Comparison of ENCODE assay signal across 8 cellular contexts in the genomic region with DNA sequence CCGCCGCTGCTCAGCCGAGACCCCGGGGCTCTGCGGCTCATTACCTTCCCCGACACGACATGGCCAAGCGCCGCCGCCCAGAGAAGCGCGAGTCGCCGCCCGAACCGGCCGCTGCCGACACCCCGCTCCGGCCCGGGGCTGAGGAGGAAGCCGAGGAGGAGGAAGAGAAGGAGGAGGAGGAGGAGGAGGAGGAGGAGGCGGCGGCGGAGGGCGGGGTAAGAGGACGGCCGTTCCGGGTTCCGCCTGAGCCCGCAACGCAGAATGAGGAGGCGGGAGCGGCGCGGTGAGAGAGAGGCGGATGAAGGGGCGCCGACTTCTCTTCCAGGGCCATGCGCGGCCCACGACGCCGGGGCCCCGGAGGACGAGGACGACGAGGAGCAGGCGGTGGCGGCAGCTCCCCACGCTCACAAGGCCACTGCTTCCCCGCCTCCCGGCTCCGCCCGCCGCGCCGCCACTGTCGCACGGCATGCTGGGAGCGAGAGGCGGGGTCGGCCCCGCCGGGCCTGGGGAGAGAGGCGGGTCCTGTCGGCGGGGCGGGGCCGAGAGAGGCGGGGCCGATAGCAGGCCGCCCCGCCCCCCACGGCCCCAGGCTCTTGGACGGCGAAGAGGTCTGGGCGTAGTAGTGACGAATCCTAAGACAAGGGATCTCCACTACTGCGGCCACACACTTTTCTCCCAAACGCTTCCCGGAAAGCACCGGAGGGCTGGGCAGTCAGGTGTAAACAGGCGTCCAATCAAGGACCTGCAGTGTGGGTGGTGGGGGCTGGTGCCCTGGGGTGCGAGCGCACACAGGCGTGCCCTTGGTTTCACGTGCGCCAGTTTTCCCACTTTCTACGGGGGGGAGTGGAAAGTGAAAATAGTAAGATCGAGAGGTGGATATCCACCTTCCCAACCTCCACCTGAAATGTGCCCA.
DNase-seq lines count a peak whose midpoint lies in the region; ATAC-seq and TF ChIP-seq lines count a peak whose summit lies in the region.
"Not testable (repeated sequence)": the region's sequence is repeated elsewhere in the genome, so short reads cannot be mapped to it uniquely, and the experiment has no call there.

No MANE protein-coding gene starts in this region.

- peak; percentile 86 for DNase-seq in Daoy (ENCODE audit: low read depth)
- DNase-seq in H4 (ENCODE audit: low spot score): peak; percentile 93
- DNase-seq in LoVo (ENCODE audit: low spot score): peak; percentile 90
- peak; percentile 79 to 86 for DNase-seq in SHP77 (lab: John Stamatoyannopoulos, UW)
- peak; percentile 86 for DNase-seq in activated gamma-delta T cell (lab: John Stamatoyannopoulos, UW)
- DNase-seq in fibroblast of villous mesenchyme (ENCODE audit: low read depth): peak; percentile 91
- peak; percentile 93 for DNase-seq in nephron progenitor cell
- peak; percentile 92 for DNase-seq in stimulated activated naive CD8-positive, alpha-beta T cell treated with anti-CD3 and anti-CD28 coated beads, Interleukin-15, Interleukin-2, amounts not matched to agents 100 U/mL and 50 U/mL, for 24 hours

- H3K4me3 Mint-ChIP-seq in nephron progenitor cell: peak overlapping the region; percentile 84

- peaks cover 27% of the 10 kb centered on the region for H3K4me1 Mint-ChIP-seq in nephron progenitor cell

- not testable (repeated sequence) for H3K36me3 Mint-ChIP-seq in nephron progenitor cell (ENCODE audit: low read depth)

- H3K27ac Mint-ChIP-seq in nephron progenitor cell: peak overlapping the region; percentile 97

- not testable (repeated sequence) for TF ChIP-seq CTCF in fibroblast of villous mesenchyme (IDR thresholded peaks at IDR 0.05; ENCODE audit: insufficient read depth, low read depth, low read length); nephron progenitor cell (IDR thresholded peaks at IDR 0.05)

- not testable (repeated sequence) for H3K9me3 Mint-ChIP-seq in nephron progenitor cell

- peak overlapping the region; percentile 70 for H3K4me3 ChIP-seq in fibroblast of villous mesenchyme (ENCODE audit: low read depth, low read length)

- peak; percentile 83 for ATAC-seq in stimulated activated naive CD8-positive, alpha-beta T cell treated with anti-CD3 and anti-CD28 coated beads, Interleukin-15, Interleukin-2, amounts not matched to agents 100 U/mL and 50 U/mL, for 24 hours

- not testable (repeated sequence) for H3K27me3 Mint-ChIP-seq in nephron progenitor cell (ENCODE audit: low read depth, poor library complexity)

Comparison
In these comparisons a context has a peak if more than half of its experiments do, and no peak if none do; other contexts are left out.
1. Peak in every context shown above with its lines: DNase-seq, ATAC-seq and H3K4me3 ChIP-seq.